ENCODE assay signal across 18 cellular contexts in genomic region chr11:11458523-11458922, GRCh38.
A peak's percentile ranks its signal among the peaks of the same experiment; 100 is the strongest.
DNase-seq lines count a peak whose midpoint lies in the region; ATAC-seq, FAIRE-seq and TF ChIP-seq lines count a peak whose summit lies in the region.
"Had no signal": no experiment of that assay in that cellular context is flagged by ENCODE, and none has a peak within 500 bp of the region (broad histone marks: within the 10 kb centered on the region; RNA-seq: fewer than 3 reads in every experiment).

No MANE protein-coding gene starts in this region.

- no peaks in the 10 kb centered on the region for H3K79me2 ChIP-seq in H1 (ENCODE audit: control insufficient read depth in 1 of 2, insufficient read depth in 2 of 2, low read length in 2 of 2)

- H3K27me3 ChIP-seq in SJCRH30 (no peaks in the 10 kb centered on the region), H1 (replicated peaks in 1 of 4; ENCODE audit: control insufficient read depth in 3 of 4, extremely low read depth in 1 of 4, insufficient read depth in 3 of 4, low read length in 3 of 4) (no peaks in the 10 kb centered on the region), lower lobe of right lung (ENCODE audit: low read depth) (no peaks in the 10 kb centered on the region), endodermal cell (ENCODE audit: control insufficient read depth, insufficient read depth, low read length, poor library complexity, severe bottlenecking) (no peaks in the 10 kb centered on the region)
- H3K27me3 ChIP-seq: BLaER1 had no signal

- no peak for TF ChIP-seq POLR2A in H1 (IDR thresholded peaks at IDR 0.05; ENCODE audit: control extremely low read depth in 1 of 2, low read depth in 2 of 2, low read length in 2 of 2)

- intact Hi-C loops in lower lobe of right lung (cut with DNase I), result no loop called here

- H3K56ac ChIP-seq in H1 (replicated peaks; ENCODE audit: insufficient read length, low read depth, low read length), result no peak overlapping the region

- no peaks in the 10 kb centered on the region for H3K23me2 ChIP-seq in H1 (ENCODE audit: low read depth, low read length)

- no peak for TF ChIP-seq RAD21 in H1 (IDR thresholded peaks at IDR 0.05 in 1 of 2, conservative IDR thresholded peaks at IDR 0.05 in 1 of 2; ENCODE audit: low read depth in 2 of 2, low read length in 2 of 2)

- H3K27ac ChIP-seq in SJCRH30, result no peak overlapping the region
- no peak overlapping the region for H3K27ac ChIP-seq in H1 (ENCODE audit: low read depth, low read length)
- H3K27ac ChIP-seq in lower lobe of right lung, result no peak overlapping the region
- H3K27ac ChIP-seq in endodermal cell (ENCODE audit: low read depth, low read length), result no peak overlapping the region
- H3K27ac ChIP-seq: 22Rv1, BLaER1 had no signal

- DNase-seq in DMS 273 (lab: John Stamatoyannopoulos, UW; ENCODE audit: unreplicated experiment) (peak; percentile 4), DMS 273 treated with DMSO at 0.1 percent for 48 hours (lab: John Stamatoyannopoulos, UW) (no peak), SJCRH30 (peak; percentile 21 to 57), H1 (ENCODE audit: low read depth in 1 of 2, low spot score in 2 of 2) (no peak), retina (peak; percentile 77), lower lobe of right lung (no peak), endothelial cell (ENCODE audit: low spot score) (no peak), endodermal cell (no peak)
- DNase-seq: AML-193; Caco-2; CD8-positive, alpha-beta memory T cell had no signal

- no peak overlapping the region for H3K4me3 ChIP-seq in SJCRH30
- no peak overlapping the region for H3K4me3 ChIP-seq in H1 (ENCODE audit: extremely low read depth in 1 of 4, insufficient read depth in 2 of 4, low read depth in 3 of 4, low read length in 4 of 4)
- H3K4me3 ChIP-seq in lower lobe of right lung, result no peak overlapping the region
- no peak overlapping the region for H3K4me3 ChIP-seq in endodermal cell (ENCODE audit: low read length)
- H3K4me3 ChIP-seq: BLaER1, GM12878 had no signal

- H4K91ac ChIP-seq in H1 (replicated peaks; ENCODE audit: insufficient read length, low read length), result no peak overlapping the region

- peak overlapping the region; percentile 15 for H3K4ac ChIP-seq in H1 (replicated peaks; ENCODE audit: insufficient read length, low read depth, low read length)

- H3K36me3 ChIP-seq in SJCRH30 (no peaks in the 10 kb centered on the region), H1 (ENCODE audit: control insufficient read depth in 2 of 4, insufficient read depth in 4 of 4, low read length in 3 of 4) (no peaks in the 10 kb centered on the region), lower lobe of right lung (no peaks in the 10 kb centered on the region), endodermal cell (ENCODE audit: control insufficient read depth, insufficient read depth, low read length) (no peaks in the 10 kb centered on the region)
- H3K36me3 ChIP-seq: BLaER1 had no signal

- TF ChIP-seq CTCF in H1 (IDR thresholded peaks at IDR 0.05; ENCODE audit: control extremely low read depth in 1 of 3, insufficient read depth in 1 of 3, low read depth in 1 of 3, low read length in 3 of 3), result no peak
- TF ChIP-seq CTCF in lower lobe of right lung (IDR thresholded peaks at IDR 0.05), result no peak
- no peak for TF ChIP-seq CTCF in endothelial cell (IDR thresholded peaks at IDR 0.05; ENCODE audit: unreplicated experiment)
- TF ChIP-seq CTCF in endodermal cell (conservative IDR thresholded peaks at IDR 0.05), result no peak

- H3K36me3 Mint-ChIP-seq in endothelial cell (ENCODE audit: low read depth, unreplicated experiment), result peaks cover 14% of the 10 kb centered on the region
- no peaks in the 10 kb centered on the region for H3K36me3 Mint-ChIP-seq in endodermal cell (ENCODE audit: low read depth)
- H3K36me3 Mint-ChIP-seq: CD8-positive, alpha-beta memory T cell had no signal

- no peak overlapping the region for H4K8ac ChIP-seq in H1 (ENCODE audit: extremely low read depth, insufficient read depth, low read length)

- no peak overlapping the region for H2BK12ac ChIP-seq in H1 (ENCODE audit: low read depth, low read length)

- H3K9ac ChIP-seq in H1 (replicated peaks in 1 of 4; ENCODE audit: extremely low read depth in 1 of 4, low read depth in 3 of 4, low read length in 3 of 4) (no peak overlapping the region), endodermal cell (ENCODE audit: extremely low read depth, low read length, poor library complexity, severe bottlenecking) (no peak overlapping the region)
- H3K9ac ChIP-seq: BLaER1 had no signal

- no peak overlapping the region; the same call in 1 of the 2 replicates for H2BK5ac ChIP-seq in H1 (ENCODE audit: low read depth, low read length)

- H3K9me3 Mint-ChIP-seq in endothelial cell (ENCODE audit: unreplicated experiment) (no peaks in the 10 kb centered on the region), endodermal cell (no peaks in the 10 kb centered on the region)
- H3K9me3 Mint-ChIP-seq: CD8-positive, alpha-beta memory T cell had no signal

- no peak overlapping the region for H3K18ac ChIP-seq in H1 (ENCODE audit: extremely low read depth, low read length)

- no peak overlapping the region for H4K5ac ChIP-seq in H1 (ENCODE audit: insufficient read length, low read depth, low read length)

- TF ChIP-seq EP300 in H1 (IDR thresholded peaks at IDR 0.05; ENCODE audit: borderline replicate concordance in 1 of 2, low read depth in 2 of 2, low read length in 2 of 2), result no peak

- no peak overlapping the region for H2AK5ac ChIP-seq in H1 (ENCODE audit: low read depth, low read length)

- no peak for ATAC-seq in lower lobe of right lung
- ATAC-seq: GM12878, HCT116 had no signal

- no peak overlapping the region for H2BK15ac ChIP-seq in H1 (ENCODE audit: low read length)

- H3K27ac Mint-ChIP-seq in endothelial cell (ENCODE audit: unreplicated experiment), result no peak overlapping the region
- no peak overlapping the region for H3K27ac Mint-ChIP-seq in endodermal cell
- H3K27ac Mint-ChIP-seq: CD8-positive, alpha-beta memory T cell had no signal

- CTCF ChIA-PET in H1 (lab: Charles Lee; ENCODE audit: partially characterized antibody), result interaction anchor here (0.8 kb wide), 1 partner anchor 19 kb away, joined by 4 read pairs; no protein-coding TSS in a partner anchor

- no peak overlapping the region for H2BK120ac ChIP-seq in H1 (replicated peaks; ENCODE audit: low read depth, low read length)

- FAIRE-seq in H1 (lab: Jason Lieb, UNC), result no peak
- FAIRE-seq: GM12878, GM18507, GM19239, H54 had no signal

- H3K4me1 Mint-ChIP-seq in endothelial cell (ENCODE audit: unreplicated experiment) (peaks cover 42% of the 10 kb centered on the region), endodermal cell (peaks cover 11% of the 10 kb centered on the region)
- H3K4me1 Mint-ChIP-seq: CD8-positive, alpha-beta memory T cell had no signal

- H3K27me3 Mint-ChIP-seq in endothelial cell (ENCODE audit: unreplicated experiment), result peaks cover 9% of the 10 kb centered on the region
- peaks cover 1% of the 10 kb centered on the region for H3K27me3 Mint-ChIP-seq in endodermal cell (ENCODE audit: insufficient read depth)

- no peak overlapping the region for H2BK20ac ChIP-seq in H1 (ENCODE audit: low read length)

- peaks cover 23% of the 10 kb centered on the region for H3K4me1 ChIP-seq in SJCRH30
- H3K4me1 ChIP-seq in H1 (replicated peaks in 1 of 4; ENCODE audit: control insufficient read depth in 3 of 4, insufficient read depth in 4 of 4, low read length in 3 of 4), result no peaks in the 10 kb centered on the region; a peak in 1 of 7 replicates
- peaks cover 10% of the 10 kb centered on the region for H3K4me1 ChIP-seq in lower lobe of right lung
- H3K4me1 ChIP-seq in endodermal cell (ENCODE audit: control insufficient read depth, insufficient read depth, low read length), result peaks cover 5% of the 10 kb centered on the region
- H3K4me1 ChIP-seq: Caco-2 had no signal

- H3K23ac ChIP-seq in H1 (ENCODE audit: insufficient read length), result no peak overlapping the region

- H2AFZ ChIP-seq in H1 (ENCODE audit: low read length), result no peak overlapping the region

- no peak overlapping the region for H3K4me2 ChIP-seq in H1 (ENCODE audit: insufficient read depth in 1 of 2, low read depth in 2 of 2, low read length in 2 of 2)
- H3K4me2 ChIP-seq: BLaER1 had no signal

- no peaks in the 10 kb centered on the region for H4K20me1 ChIP-seq in H1 (replicated peaks in 1 of 2; ENCODE audit: control insufficient read depth in 1 of 2, insufficient read depth in 2 of 2, low read length in 2 of 2)

- no peaks in the 10 kb centered on the region for H3K79me1 ChIP-seq in H1 (ENCODE audit: low read depth, low read length)

- H3K9me3 ChIP-seq in SJCRH30 (replicated peaks) (no peaks in the 10 kb centered on the region), H1 (ENCODE audit: insufficient read depth in 2 of 2, low read depth in 1 of 2, low read length in 1 of 2) (no peaks in the 10 kb centered on the region), lower lobe of right lung (no peaks in the 10 kb centered on the region), endodermal cell (ENCODE audit: control insufficient read depth, low read length) (no peaks in the 10 kb centered on the region)
- H3K9me3 ChIP-seq: BLaER1, Caco-2 had no signal

- POLR2A ChIA-PET in H1 (lab: Charles Lee; ENCODE audit: partially characterized antibody), result no interaction called here

- no peak overlapping the region for H3K4me3 Mint-ChIP-seq in endothelial cell (ENCODE audit: unreplicated experiment)
- H3K4me3 Mint-ChIP-seq in endodermal cell, result no peak overlapping the region
- H3K4me3 Mint-ChIP-seq: CD8-positive, alpha-beta memory T cell had no signal

- WGBS in H1 (ENCODE audit: extremely low coverage in 1 of 2, insufficient coverage in 1 of 2, insufficient read length in 1 of 2, insufficient replicate concordance in 2 of 2, low coverage in 1 of 2, low lambda C conversion rate in 2 of 2, missing lambda C conversion rate in 1 of 2), 2 experiments, result 88% methylated on average over 8 of the region's 8 CpGs; no CpG with 5 or more reads in 1 of the 2 experiments
- WGBS in endodermal cell (ENCODE audit: insufficient coverage in 1 of 2, insufficient read length in 1 of 2), 2 experiments, result 90 to 91% methylated on average over 7 to 8 of the region's 8 CpGs

- H3K14ac ChIP-seq in H1 (ENCODE audit: insufficient read length), result no peak overlapping the region

TF ChIP-seq in H1, 55 proteins besides CTCF, POLR2A, EP300 and RAD21:
- TF ChIP-seq TAF7 (optimal IDR thresholded peaks at IDR 0.05; ENCODE audit: borderline replicate concordance, low read depth, low read length) (no peak), ASH2L (IDR thresholded peaks at IDR 0.05; ENCODE audit: low read length) (no peak), RFX5 (IDR thresholded peaks at IDR 0.05; ENCODE audit: borderline replicate concordance, low read depth, low read length) (no peak), NRF1 (IDR thresholded peaks at IDR 0.05; ENCODE audit: low read depth, low read length) (no peak), TCF12 (IDR thresholded peaks at IDR 0.05; ENCODE audit: low read depth, low read length) (no peak), SP2 (IDR thresholded peaks at IDR 0.05; ENCODE audit: low read length) (no peak)

Comparison
In these comparisons a context has a peak if more than half of its experiments do, and no peak if none do; other contexts are left out.
1. DNase-seq: peak in DMS 273 (single experiment), SJCRH30 (2 of 2) and retina (single experiment); none in DMS 273 treated with DMSO at 0.1 percent for 48 hours (single experiment), H1 (0 of 2), lower lobe of right lung (single experiment), endothelial cell (single experiment) and endodermal cell (single experiment).